24 cellular contexts compared by ENCODE assay signal in genomic region chr1:109981128-109981379, GRCh38.
"Had no signal": no experiment of that assay in that cellular context is flagged by ENCODE, and none has a peak within 500 bp of the region (broad histone marks: within the 10 kb centered on the region; RNA-seq: fewer than 3 reads in every experiment).

No MANE protein-coding gene starts in this region.

- H3K4me3 Mint-ChIP-seq: activated CD4-positive, alpha-beta T cell treated with anti-CD3 and anti-CD28 coated beads, Interleukin-2, amount 10 ng/mL, durations not matched to agents 24 days and 14 days; activated CD8-positive, alpha-beta T cell treated with anti-CD3 and anti-CD28 coated beads for 36 hours; naive thymus-derived CD4-positive, alpha-beta T cell; T-helper 17 cell had no signal

- H3K27ac Mint-ChIP-seq: activated CD4-positive, alpha-beta T cell treated with anti-CD3 and anti-CD28 coated beads, Interleukin-2, amount 10 ng/mL, durations not matched to agents 24 days and 14 days; activated CD8-positive, alpha-beta T cell treated with anti-CD3 and anti-CD28 coated beads for 36 hours; activated naive CD4-positive, alpha-beta T cell treated with anti-CD3 and anti-CD28 coated beads, Interleukin-2, amount 50 U/mL, for 72 hours; T-helper 17 cell had no signal

- H3K27me3 Mint-ChIP-seq: activated CD8-positive, alpha-beta T cell treated with anti-CD3 and anti-CD28 coated beads for 36 hours had no signal

- H3K4me2 ChIP-seq: hepatocyte had no signal

- H3K27me3 ChIP-seq: body of pancreas, cardiac muscle cell, colonic mucosa, gastroesophageal sphincter, hepatocyte, upper lobe of left lung had no signal

- DNase-seq: activated CD4-positive, CD25-positive, alpha-beta regulatory T cell treated with anti-CD3 and anti-CD28 coated beads, Interleukin-2, amount 50 U/mL, for 72 hours; activated naive CD4-positive, alpha-beta T cell; aorta; cerebellar nuclear complex; dorsolateral prefrontal cortex; left cardiac atrium; occipital lobe; spleen; T-helper 17 cell; T1000 had no signal

- ATAC-seq: activated CD8-positive, alpha-beta T cell treated with anti-CD3 and anti-CD28 coated beads for 36 hours; activated naive CD4-positive, alpha-beta T cell treated with anti-CD3 and anti-CD28 coated beads, Interleukin-2, amount 50 U/mL, for 72 hours; body of pancreas; gastroesophageal sphincter; left cardiac atrium; left ventricle myocardium superior; naive thymus-derived CD4-positive, alpha-beta T cell; right cardiac atrium; T-helper 17 cell had no signal

- H3K27ac ChIP-seq: body of pancreas, cardiac muscle cell, colonic mucosa, dorsolateral prefrontal cortex, hepatocyte, SK-N-MC, spleen had no signal

- H3K36me3 ChIP-seq: cardiac muscle cell, colonic mucosa, gastroesophageal sphincter, spleen, upper lobe of left lung had no signal

- H3K4me3 ChIP-seq: body of pancreas, cardiac muscle cell, colonic mucosa, dorsolateral prefrontal cortex, gastroesophageal sphincter, hepatocyte, SK-N-MC, spleen, upper lobe of left lung had no signal

- FAIRE-seq: keratinocyte had no signal

- H3K9me3 Mint-ChIP-seq: activated CD4-positive, alpha-beta T cell treated with anti-CD3 and anti-CD28 coated beads, Interleukin-2, amount 10 ng/mL, durations not matched to agents 24 days and 14 days; activated CD8-positive, alpha-beta T cell treated with anti-CD3 and anti-CD28 coated beads for 36 hours; activated naive CD4-positive, alpha-beta T cell treated with anti-CD3 and anti-CD28 coated beads, Interleukin-2, amount 50 U/mL, for 72 hours had no signal

- H3K9me3 ChIP-seq: body of pancreas, colonic mucosa, gastroesophageal sphincter, spleen, upper lobe of left lung had no signal

- H2AFZ ChIP-seq: hepatocyte had no signal
